ENCODE assay signal across 20 cellular contexts in the genomic region with DNA sequence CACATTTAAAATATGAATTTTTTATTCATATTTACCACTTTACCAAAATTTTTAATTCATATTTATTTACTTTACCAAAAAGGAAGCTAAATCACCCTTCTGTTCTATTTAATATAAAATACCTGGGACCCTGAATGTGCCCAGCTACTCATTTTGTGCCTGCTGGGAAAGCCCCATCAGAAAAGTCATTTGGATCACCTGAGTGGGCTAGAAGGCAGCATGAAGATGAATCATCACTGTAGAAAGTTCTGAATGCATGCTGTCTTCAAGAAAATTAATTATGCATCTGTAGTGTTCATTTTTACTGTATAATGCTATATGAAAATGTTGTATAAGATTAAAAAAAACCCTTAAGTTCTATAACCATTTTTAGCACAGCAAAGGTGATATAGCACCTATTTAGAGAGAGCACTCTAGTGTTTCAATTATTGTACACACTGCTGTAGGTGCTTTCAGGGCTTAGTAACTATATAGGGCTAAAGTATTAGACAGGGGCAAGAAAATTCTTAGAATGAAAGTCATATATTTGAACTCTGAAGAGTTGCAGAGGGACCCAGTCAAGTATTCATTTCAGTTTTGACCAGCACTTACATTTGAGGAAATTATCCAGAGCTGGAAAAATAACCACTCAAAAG.
DNase-seq lines count a peak whose midpoint lies in the region; ATAC-seq and TF ChIP-seq lines count a peak whose summit lies in the region.
"Had no signal": no experiment of that assay in that cellular context is flagged by ENCODE, and none has a peak within 500 bp of the region (broad histone marks: within the 10 kb centered on the region; RNA-seq: fewer than 3 reads in every experiment).

No MANE protein-coding gene starts in this region.

- no peaks in the 10 kb centered on the region for H3K36me3 ChIP-seq in tibial artery
- H3K36me3 ChIP-seq in CD8-positive, alpha-beta memory T cell (ENCODE audit: insufficient read depth, low read length): no peaks in the 10 kb centered on the region
- H3K36me3 ChIP-seq: heart left ventricle, neutrophil, suprapubic skin had no signal

- H3K27me3 Mint-ChIP-seq in CD8-positive, alpha-beta memory T cell: peaks cover 0 to 1% of the 10 kb centered on the region in 2 donors

- POLR2A ChIA-PET in CD8-positive, alpha-beta memory T cell (lab: Charles Lee): no interaction called here

- H3K4me1 Mint-ChIP-seq in CD8-positive, alpha-beta memory T cell: no peaks in the 10 kb centered on the region

- no peak overlapping the region for H3K27ac Mint-ChIP-seq in CD8-positive, alpha-beta memory T cell

- H3K36me3 Mint-ChIP-seq in CD8-positive, alpha-beta memory T cell: peaks cover 0 to 6% (median 0%) of the 10 kb centered on the region in 3 donors

- intact Hi-C loops in tibial artery (cut with DNase I; ENCODE audit: low total_unique reads): no loop called here

- peak; percentile 3 for DNase-seq in stimulated activated naive CD4-positive, alpha-beta T cell treated with Interleukin-2 at 50 U/mL for 16 hours (lab: John Stamatoyannopoulos, UW)
- no peak for DNase-seq in stimulated activated naive CD4-positive, alpha-beta T cell (lab: John Stamatoyannopoulos, UW)
- DNase-seq in kidney tubule cell (ENCODE audit: low spot score): peak; percentile 46
- DNase-seq in tibial artery: no peak
- DNase-seq in CD8-positive, alpha-beta memory T cell: no peak
- no peak for DNase-seq in A172 (ENCODE audit: low spot score)
- DNase-seq: anterior cingulate cortex; COR-L47; effector CD4-positive, alpha-beta T cell; EL; heart left ventricle; KBM-7; MV-4-11; NCI-H2029 treated with DMSO at 0.1 percent for 48 hours; NCI-H524 treated with DMSO at 0.1 percent for 48 hours; SW 1271 had no signal

- no peaks in the 10 kb centered on the region for H3K27me3 ChIP-seq in tibial artery
- no peaks in the 10 kb centered on the region for H3K27me3 ChIP-seq in CD8-positive, alpha-beta memory T cell (ENCODE audit: insufficient read depth, low read length, poor library complexity, severe bottlenecking)
- H3K27me3 ChIP-seq: heart left ventricle, neutrophil, suprapubic skin had no signal

- H3K27ac ChIP-seq in tibial artery: peak overlapping the region; percentile 51 to 68
- H3K27ac ChIP-seq in CD8-positive, alpha-beta memory T cell (ENCODE audit: low read depth, low read length): no peak overlapping the region
- H3K27ac ChIP-seq: heart left ventricle, neutrophil, suprapubic skin had no signal

- H3K9me3 ChIP-seq in tibial artery: no peaks in the 10 kb centered on the region
- no peaks in the 10 kb centered on the region for H3K9me3 ChIP-seq in CD8-positive, alpha-beta memory T cell (ENCODE audit: low read length)
- H3K9me3 ChIP-seq: heart left ventricle, neutrophil, suprapubic skin had no signal

- ATAC-seq in HG03565 (IDR thresholded peaks at IDR 0.05; ENCODE audit: unreplicated experiment) (peak; percentile 41), GM21423 (IDR thresholded peaks at IDR 0.05; ENCODE audit: unreplicated experiment) (no peak)
- ATAC-seq: heart left ventricle had no signal

- no peak for TF ChIP-seq CTCF in tibial artery (IDR thresholded peaks at IDR 0.05)

- CTCF ChIA-PET in CD8-positive, alpha-beta memory T cell (lab: Charles Lee): no interaction called here

- H3K4me3 Mint-ChIP-seq in CD8-positive, alpha-beta memory T cell: no peak overlapping the region

- no peaks in the 10 kb centered on the region for H3K9me3 Mint-ChIP-seq in CD8-positive, alpha-beta memory T cell

- no peak overlapping the region for H3K4me3 ChIP-seq in tibial artery
- no peak overlapping the region for H3K4me3 ChIP-seq in CD8-positive, alpha-beta memory T cell (ENCODE audit: low read length)
- H3K4me3 ChIP-seq: heart left ventricle, suprapubic skin had no signal

- H3K4me1 ChIP-seq in tibial artery: peaks cover 0 to 19% (median 10%) of the 10 kb centered on the region in 4 donors
- peaks cover 3% of the 10 kb centered on the region for H3K4me1 ChIP-seq in CD8-positive, alpha-beta memory T cell (ENCODE audit: insufficient read depth, low read length)
- H3K4me1 ChIP-seq: suprapubic skin had no signal

Comparison
In these comparisons a context has a peak if more than half of its experiments do, and no peak if none do; other contexts are left out.
1. DNase-seq: peak in stimulated activated naive CD4-positive, alpha-beta T cell treated with Interleukin-2 at 50 U/mL for 16 hours (single experiment) and kidney tubule cell (single experiment); none in stimulated activated naive CD4-positive, alpha-beta T cell (0 of 6), tibial artery (0 of 2), CD8-positive, alpha-beta memory T cell (0 of 5) and A172 (single experiment).